ENCODE assay signal across 25 cellular contexts in the genomic region with DNA sequence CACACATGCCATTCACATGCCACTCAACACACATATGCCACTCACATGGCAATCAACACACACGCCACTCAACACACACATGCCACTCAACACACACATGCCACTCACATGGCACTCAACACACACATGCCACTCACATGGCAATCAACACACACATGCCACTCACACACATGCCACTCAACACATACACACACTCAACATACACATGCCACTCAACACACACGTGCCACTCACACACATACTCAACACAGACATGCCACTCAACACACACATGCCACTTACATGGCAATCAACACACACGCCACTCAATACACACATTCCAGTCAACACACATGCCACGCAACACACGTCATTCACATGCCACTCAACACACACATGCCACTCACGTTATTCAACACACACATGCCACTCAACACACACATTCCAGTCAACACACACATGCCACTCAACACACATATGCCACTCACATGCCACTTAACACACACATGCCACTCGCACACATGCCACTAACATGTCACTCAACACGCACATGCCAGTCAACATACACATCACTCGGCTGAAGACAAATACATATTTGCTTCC.
"Had no signal": no experiment of that assay in that cellular context is flagged by ENCODE, and none has a peak within 500 bp of the region (broad histone marks: within the 10 kb centered on the region; RNA-seq: fewer than 3 reads in every experiment).

No MANE protein-coding gene starts in this region.

- H3K9me3 Mint-ChIP-seq: effector memory CD8-positive, alpha-beta T cell; immature natural killer cell; naive thymus-derived CD8-positive, alpha-beta T cell; stimulated activated memory B cell treated with anti-CD40 and anti-IgM and Interleukin-4, amounts not matched to agents 10 μg/mL and 1 μg/mL and 100 μg/mL, for 72 hours had no signal

- H3K36me3 Mint-ChIP-seq: immature natural killer cell; naive thymus-derived CD8-positive, alpha-beta T cell; stimulated activated memory B cell treated with anti-CD40 and anti-IgM and Interleukin-4, amounts not matched to agents 10 μg/mL and 1 μg/mL and 100 μg/mL, for 72 hours had no signal

- H3K27ac ChIP-seq: coronary artery, esophagus squamous epithelium, heart right ventricle, lower lobe of right lung, ovary, psoas muscle, skin epidermis, spleen, thoracic aorta, tibial nerve had no signal

- H3K9me3 ChIP-seq: esophagus squamous epithelium, heart right ventricle, lower lobe of right lung, ovary, psoas muscle, spleen, thoracic aorta had no signal

- FAIRE-seq: endometrium, keratinocyte had no signal

- H3K4me1 Mint-ChIP-seq: immature natural killer cell; naive thymus-derived CD8-positive, alpha-beta T cell; stimulated activated memory B cell treated with anti-CD40 and anti-IgM and Interleukin-4, amounts not matched to agents 10 μg/mL and 1 μg/mL and 100 μg/mL, for 72 hours had no signal

- ATAC-seq: effector memory CD8-positive, alpha-beta T cell; heart right ventricle; left ventricle myocardium superior; lower lobe of right lung; naive thymus-derived CD8-positive, alpha-beta T cell; psoas muscle; right cardiac atrium; stimulated activated memory B cell treated with anti-CD40 and anti-IgM and Interleukin-4, amounts not matched to agents 10 μg/mL and 1 μg/mL and 100 μg/mL, for 72 hours; stimulated activated naive CD8-positive, alpha-beta T cell treated with anti-CD3 and anti-CD28 coated beads, Interleukin-15, Interleukin-2, amounts not matched to agents 100 U/mL and 50 U/mL, for 24 hours had no signal

- H3K27me3 Mint-ChIP-seq: stimulated activated memory B cell treated with anti-CD40 and anti-IgM and Interleukin-4, amounts not matched to agents 10 μg/mL and 1 μg/mL and 100 μg/mL, for 72 hours had no signal

- H3K4me3 ChIP-seq: coronary artery, esophagus squamous epithelium, heart right ventricle, lower lobe of right lung, ovary, psoas muscle, skin epidermis, spleen, thoracic aorta, tibial nerve had no signal

- H3K4me1 ChIP-seq: esophagus squamous epithelium, heart right ventricle, lower lobe of right lung, psoas muscle, spleen, tibial nerve had no signal

- H3K27ac Mint-ChIP-seq: effector memory CD8-positive, alpha-beta T cell; immature natural killer cell; naive thymus-derived CD8-positive, alpha-beta T cell; stimulated activated memory B cell treated with anti-CD40 and anti-IgM and Interleukin-4, amounts not matched to agents 10 μg/mL and 1 μg/mL and 100 μg/mL, for 72 hours had no signal

- H3K36me3 ChIP-seq: esophagus squamous epithelium, heart right ventricle, lower lobe of right lung, ovary, spleen, thoracic aorta, tibial nerve had no signal

- H3K27me3 ChIP-seq: ovary, tibial nerve had no signal

- H3K4me3 Mint-ChIP-seq: effector memory CD8-positive, alpha-beta T cell; immature natural killer cell; naive thymus-derived CD8-positive, alpha-beta T cell; stimulated activated memory B cell treated with anti-CD40 and anti-IgM and Interleukin-4, amounts not matched to agents 10 μg/mL and 1 μg/mL and 100 μg/mL, for 72 hours had no signal

- DNase-seq: effector memory CD8-positive, alpha-beta T cell; erythroblast; esophagus squamous epithelium; foreskin melanocyte; glutamatergic neuron; heart right ventricle; hippocampal formation; immature natural killer cell; left ventricle myocardium superior; lower lobe of right lung; naive thymus-derived CD8-positive, alpha-beta T cell; occipital lobe; ovary; psoas muscle; spleen; stimulated activated CD4-positive, alpha-beta T cell treated with anti-CD3 and anti-CD28 coated beads, Interleukin-4, amount 100 ng/mL, for 4 hours; stimulated activated naive CD8-positive, alpha-beta T cell treated with anti-CD3 and anti-CD28 coated beads, Interleukin-15, Interleukin-2, amounts not matched to agents 100 U/mL and 50 U/mL, for 24 hours had no signal
